In genomic region chr1:229342902-229343587, GRCh38 we compare ENCODE assay signal across 1 cellular context.
TF ChIP-seq lines count a peak whose summit lies in the region.

A gene with protein sequence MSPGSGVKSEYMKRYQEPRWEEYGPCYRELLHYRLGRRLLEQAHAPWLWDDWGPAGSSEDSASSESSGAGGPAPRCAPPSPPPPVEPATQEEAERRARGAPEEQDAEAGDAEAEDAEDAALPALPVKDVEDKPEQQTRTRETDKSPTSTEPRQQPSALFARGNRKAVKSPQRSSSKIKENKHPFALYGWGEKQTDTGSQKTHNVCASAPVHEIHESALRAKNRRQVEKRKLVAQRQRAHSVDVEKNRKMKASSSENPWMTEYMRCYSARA (minus strand): TSS chr1:229343047. CDS start chr1:229342465, 582 bp downstream.

TF ChIP-seq in K562, 482 proteins besides CTCF, POLR2A, EP300 and RAD21 (continued from another document):
- TF ChIP-seq, protein P1, sequence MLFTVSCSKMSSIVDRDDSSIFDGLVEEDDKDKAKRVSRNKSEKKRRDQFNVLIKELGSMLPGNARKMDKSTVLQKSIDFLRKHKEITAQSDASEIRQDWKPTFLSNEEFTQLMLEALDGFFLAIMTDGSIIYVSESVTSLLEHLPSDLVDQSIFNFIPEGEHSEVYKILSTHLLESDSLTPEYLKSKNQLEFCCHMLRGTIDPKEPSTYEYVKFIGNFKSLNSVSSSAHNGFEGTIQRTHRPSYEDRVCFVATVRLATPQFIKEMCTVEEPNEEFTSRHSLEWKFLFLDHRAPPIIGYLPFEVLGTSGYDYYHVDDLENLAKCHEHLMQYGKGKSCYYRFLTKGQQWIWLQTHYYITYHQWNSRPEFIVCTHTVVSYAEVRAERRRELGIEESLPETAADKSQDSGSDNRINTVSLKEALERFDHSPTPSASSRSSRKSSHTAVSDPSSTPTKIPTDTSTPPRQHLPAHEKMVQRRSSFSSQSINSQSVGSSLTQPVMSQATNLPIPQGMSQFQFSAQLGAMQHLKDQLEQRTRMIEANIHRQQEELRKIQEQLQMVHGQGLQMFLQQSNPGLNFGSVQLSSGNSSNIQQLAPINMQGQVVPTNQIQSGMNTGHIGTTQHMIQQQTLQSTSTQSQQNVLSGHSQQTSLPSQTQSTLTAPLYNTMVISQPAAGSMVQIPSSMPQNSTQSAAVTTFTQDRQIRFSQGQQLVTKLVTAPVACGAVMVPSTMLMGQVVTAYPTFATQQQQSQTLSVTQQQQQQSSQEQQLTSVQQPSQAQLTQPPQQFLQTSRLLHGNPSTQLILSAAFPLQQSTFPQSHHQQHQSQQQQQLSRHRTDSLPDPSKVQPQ (CRISPR knock-in tag; IDR thresholded peaks at IDR 0.05; ENCODE audit: borderline replicate concordance), result no peak
- TF ChIP-seq MXI1 (IDR thresholded peaks at IDR 0.05; ENCODE audit: low read depth, low read length), result no peak
- no peak for TF ChIP-seq MCM5 (IDR thresholded peaks at IDR 0.05; ENCODE audit: low read depth)
- TF ChIP-seq CBX5 (IDR thresholded peaks at IDR 0.05; ENCODE audit: borderline replicate concordance, low read depth), result no peak
- no peak for TF ChIP-seq ZNF75A (CRISPR knock-in tag; IDR thresholded peaks at IDR 0.05)
- no peak for TF ChIP-seq NEUROD1 (IDR thresholded peaks at IDR 0.05; ENCODE audit: borderline replicate concordance, low read depth, low read length, partially characterized antibody)
- no peak; the same call in 1 of the 2 replicates for TF ChIP-seq ZBTB7A (IDR thresholded peaks at IDR 0.05; ENCODE audit: borderline replicate concordance, control insufficient read depth, low read depth, low read length)
- TF ChIP-seq, protein P2, sequence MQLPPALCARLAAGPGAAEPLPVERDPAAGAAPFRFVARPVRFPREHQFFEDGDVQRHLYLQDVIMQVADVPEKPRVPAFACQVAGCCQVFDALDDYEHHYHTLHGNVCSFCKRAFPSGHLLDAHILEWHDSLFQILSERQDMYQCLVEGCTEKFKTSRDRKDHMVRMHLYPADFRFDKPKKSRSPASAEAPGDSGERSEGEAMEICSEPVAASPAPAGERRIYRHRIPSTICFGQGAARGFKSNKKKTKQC (CRISPR knock-in tag; IDR thresholded peaks at IDR 0.05), result 0 out of 2 replicates have a peak, but pooled peaks have one; percentile 75
- TF ChIP-seq RAD51 (IDR thresholded peaks at IDR 0.05; ENCODE audit: borderline replicate concordance, low read depth), result no peak
- TF ChIP-seq NFRKB (IDR thresholded peaks at IDR 0.05; ENCODE audit: low read depth), result no peak
- no peak for TF ChIP-seq ZC3H8 (IDR thresholded peaks at IDR 0.05)
- no peak for TF ChIP-seq NR2F6 (CRISPR knock-in tag; IDR thresholded peaks at IDR 0.05)
